Comparison of ENCODE assay signal across 9 cellular contexts in the genomic region with DNA sequence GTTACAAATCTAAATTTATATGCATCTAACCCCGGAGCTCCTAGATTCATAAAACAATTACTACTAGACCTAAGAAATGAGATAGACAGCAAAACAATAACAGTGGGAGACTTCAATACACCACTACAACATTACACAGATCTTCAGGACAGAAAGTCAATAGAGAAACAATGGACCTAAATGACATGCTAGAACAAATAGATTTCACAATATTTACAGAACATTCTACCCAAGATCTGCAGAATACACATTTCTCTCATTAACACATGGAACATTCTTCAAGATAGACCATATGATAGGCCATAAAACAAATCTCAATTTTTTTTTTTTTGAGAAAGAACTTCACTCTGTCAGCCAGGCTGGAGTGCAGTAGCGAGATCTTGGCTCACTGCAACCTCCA. TPM values are rescaled to one million over a fixed set of nuclear protein-coding genes. Genes with fewer than 3 reads are reported as not detected.
"Had no signal": no experiment of that assay in that cellular context is flagged by ENCODE, and none has a peak within 500 bp of the region (broad histone marks: within the 10 kb centered on the region; RNA-seq: fewer than 3 reads in every experiment).

No MANE protein-coding gene starts in this region.

- ATAC-seq: GM12878 had no signal

- FAIRE-seq: G401.6, GM12878, GM12891, GM12892, GM18507, GM19239 had no signal

- DNase-seq: GDM1, GF-D8 had no signal

- H3K4me3 ChIP-seq: GM12878 had no signal

RNA-seq across cellular contexts. Expression of a gene that starts 42.1 kb away (rescaled TPM):
- total RNA-seq: G401, GM12878 had no signal
- polyA plus RNA-seq: GM12878 had no signal

RNA-seq across cellular contexts. Expression of a gene that starts 45.0 kb away (rescaled TPM):
- total RNA-seq: G401, GM12878 had no signal
- polyA plus RNA-seq: GM12878 had no signal
